In the genomic region with DNA sequence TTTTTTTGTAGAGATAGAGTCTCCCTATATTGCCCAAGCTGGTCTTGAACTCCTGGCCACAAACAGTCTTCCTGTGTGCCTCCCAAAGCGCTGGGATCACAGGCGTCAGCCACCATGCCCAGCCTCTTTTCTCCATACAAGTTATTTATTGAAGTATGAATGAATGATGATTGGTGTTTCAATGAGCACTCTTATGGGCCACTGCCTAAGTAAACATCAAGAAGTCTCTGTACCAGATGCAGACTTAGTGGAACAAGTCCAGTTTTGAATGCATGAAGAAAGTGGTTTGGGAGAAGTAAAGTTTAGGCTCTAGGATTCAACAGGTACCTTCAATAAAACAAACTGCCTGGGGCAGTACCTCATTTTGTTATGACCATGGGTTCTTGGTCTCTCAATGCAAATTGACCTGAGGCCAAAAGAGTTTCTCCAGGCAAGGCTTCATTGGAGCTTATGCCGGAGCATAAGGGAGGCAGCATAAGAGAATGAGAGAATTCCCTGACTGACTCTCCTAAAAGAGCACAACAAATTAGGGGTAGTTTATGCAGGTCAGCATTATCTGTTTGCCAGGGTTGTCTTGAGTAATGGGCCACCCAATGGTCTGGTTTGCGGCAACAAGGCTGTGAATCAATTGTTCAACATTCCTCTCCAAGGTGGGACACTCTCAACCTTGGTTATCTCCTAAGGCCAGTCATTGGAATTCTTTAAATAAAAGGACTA, we compare ENCODE assay signal across 8 cellular contexts. TPM values are rescaled to one million over a fixed set of nuclear protein-coding genes. Genes with fewer than 3 reads are reported as not detected.
A peak's percentile ranks its signal among the peaks of the same experiment; 100 is the strongest.
DNase-seq lines count a peak whose midpoint lies in the region; ATAC-seq lines count a peak whose summit lies in the region.

No MANE protein-coding gene starts in this region.

- H3K4me1 ChIP-seq in iPS-20b (ENCODE audit: insufficient read depth, low read length) (peaks cover 8% of the 10 kb centered on the region), subcutaneous abdominal adipose tissue (ENCODE audit: control insufficient read depth in 5 of 5, insufficient read depth in 5 of 5, low read length in 5 of 5) (peaks cover 4 to 33% (median 28%) of the 10 kb centered on the region in 5 donors)

- H3K4me3 Mint-ChIP-seq in activated CD4-positive, alpha-beta T cell treated with anti-CD3 and anti-CD28 coated beads for 36 hours, result peak overlapping the region; percentile 91
- peak overlapping the region; percentile 89 for H3K4me3 Mint-ChIP-seq in activated CD4-positive, alpha-beta memory T cell treated with anti-CD3 and anti-CD28 coated beads for 36 hours

- intact Hi-C loops in activated CD4-positive, alpha-beta T cell treated with anti-CD3 and anti-CD28 coated beads for 36 hours (cut with DNase I, micrococcal nuclease), result loop anchor here (1.0 to 2.0 kb wide), 6 partner anchors 19 to 94 kb away; partner anchors contain the start of genes CGRRF1 (in 2 of the 2), CNIH1 (in 2 of the 2) and CDKN3 (in 1 of the 2)
- intact Hi-C loops in activated CD4-positive, alpha-beta memory T cell treated with anti-CD3 and anti-CD28 coated beads for 36 hours (cut with micrococcal nuclease), result loop anchor here (1.0 to 2.0 kb wide), 3 partner anchors 49 to 283 kb away; partner anchors contain the start of gene CNIH1

- H3K27ac Mint-ChIP-seq in activated CD4-positive, alpha-beta T cell treated with anti-CD3 and anti-CD28 coated beads for 36 hours, result peak overlapping the region; percentile 96
- H3K27ac Mint-ChIP-seq in activated CD4-positive, alpha-beta memory T cell treated with anti-CD3 and anti-CD28 coated beads for 36 hours, result peak overlapping the region; percentile 90

- peaks cover 44% of the 10 kb centered on the region for H3K4me1 Mint-ChIP-seq in activated CD4-positive, alpha-beta T cell treated with anti-CD3 and anti-CD28 coated beads for 36 hours
- H3K4me1 Mint-ChIP-seq in activated CD4-positive, alpha-beta memory T cell treated with anti-CD3 and anti-CD28 coated beads for 36 hours (ENCODE audit: low read depth), result peaks cover 45% of the 10 kb centered on the region

- H3K36me3 Mint-ChIP-seq in activated CD4-positive, alpha-beta T cell treated with anti-CD3 and anti-CD28 coated beads for 36 hours (ENCODE audit: low read depth), result peaks cover 8% of the 10 kb centered on the region
- H3K36me3 Mint-ChIP-seq in activated CD4-positive, alpha-beta memory T cell treated with anti-CD3 and anti-CD28 coated beads for 36 hours, result peaks cover 2% of the 10 kb centered on the region

- POLR2A ChIA-PET in activated CD4-positive, alpha-beta T cell treated with anti-CD3 and anti-CD28 coated beads for 36 hours (lab: Charles Lee), result interaction anchor here (2.0 kb wide), 1 partner anchor 20 kb away, joined by 6 read pairs; the partner anchor contains the start of gene CGRRF1
- POLR2A ChIA-PET in activated CD4-positive, alpha-beta memory T cell treated with anti-CD3 and anti-CD28 coated beads for 36 hours (lab: Charles Lee), result interaction anchor here (1.2 kb wide), 1 partner anchor 92 kb away, joined by 3 read pairs; no protein-coding TSS in a partner anchor

- CTCF ChIA-PET in activated CD4-positive, alpha-beta T cell treated with anti-CD3 and anti-CD28 coated beads for 36 hours (lab: Charles Lee), result interaction anchor here (1.5 to 4.8 kb wide), 3 partner anchors 14 to 35 kb away, joined by 3 to 31 read pairs (median 5); partner anchors contain the start of gene CGRRF1
- CTCF ChIA-PET in activated CD4-positive, alpha-beta memory T cell treated with anti-CD3 and anti-CD28 coated beads for 36 hours (lab: Charles Lee), result interaction anchor here (0.7 to 5.3 kb wide), 4 partner anchors 18 to 578 kb away, joined by 3 to 30 read pairs (median 3); partner anchors contain the start of gene CGRRF1

- H3K9me3 ChIP-seq in iPS-20b (ENCODE audit: insufficient read depth, low read depth, low read length) (no peaks in the 10 kb centered on the region), subcutaneous abdominal adipose tissue (ENCODE audit: control insufficient read depth in 5 of 5, low read length in 5 of 5) (no peaks in the 10 kb centered on the region)

- no peaks in the 10 kb centered on the region for H3K27me3 Mint-ChIP-seq in activated CD4-positive, alpha-beta T cell treated with anti-CD3 and anti-CD28 coated beads for 36 hours
- no peaks in the 10 kb centered on the region for H3K27me3 Mint-ChIP-seq in activated CD4-positive, alpha-beta memory T cell treated with anti-CD3 and anti-CD28 coated beads for 36 hours

- H3K27me3 ChIP-seq in iPS-20b (ENCODE audit: insufficient read depth, low read length), result no peaks in the 10 kb centered on the region
- H3K27me3 ChIP-seq in subcutaneous abdominal adipose tissue (ENCODE audit: control insufficient read depth in 5 of 5, insufficient read depth in 4 of 5, low read length in 5 of 5), result no peaks in the 10 kb centered on the region

- H3K4me3 ChIP-seq in iPS-20b (ENCODE audit: low read length) (peak overlapping the region; percentile 85; the same call in 1 of the 2 replicates), subcutaneous abdominal adipose tissue (ENCODE audit: low read depth in 1 of 5, low read length in 5 of 5) (peak overlapping the region in 4 of 5 donors; percentile 78 to 95 (median 89))

- no peak for DNase-seq in activated CD4-positive, alpha-beta T cell treated with anti-CD3 and anti-CD28 coated beads for 36 hours
- no peak for DNase-seq in activated CD4-positive, alpha-beta T cell treated with anti-CD3 and anti-CD28 coated beads for 4 hours
- DNase-seq in activated CD4-positive, alpha-beta memory T cell treated with anti-CD3 and anti-CD28 coated beads for 36 hours, result no peak
- no peak for DNase-seq in cortex of kidney (lab: John Stamatoyannopoulos, UW)
- no peak for DNase-seq in NCI-H1417 treated with DMSO at 0.1 percent for 48 hours (lab: John Stamatoyannopoulos, UW)
- no peak for DNase-seq in cerebellar nuclear complex (lab: John Stamatoyannopoulos, UW)

- H3K9me3 Mint-ChIP-seq in activated CD4-positive, alpha-beta T cell treated with anti-CD3 and anti-CD28 coated beads for 36 hours (ENCODE audit: low read depth), result no peaks in the 10 kb centered on the region
- H3K9me3 Mint-ChIP-seq in activated CD4-positive, alpha-beta memory T cell treated with anti-CD3 and anti-CD28 coated beads for 36 hours, result no peaks in the 10 kb centered on the region

- no peaks in the 10 kb centered on the region for H3K36me3 ChIP-seq in iPS-20b (ENCODE audit: insufficient read depth, low read depth, low read length)
- H3K36me3 ChIP-seq in subcutaneous abdominal adipose tissue (ENCODE audit: control insufficient read depth in 5 of 5, insufficient read depth in 5 of 5, low read length in 5 of 5), result no peaks in the 10 kb centered on the region

- H3K27ac ChIP-seq in iPS-20b (ENCODE audit: low read length), result no peak overlapping the region
- no peak overlapping the region for H3K27ac ChIP-seq in subcutaneous abdominal adipose tissue (ENCODE audit: low read depth, low read length)

- H3K9ac ChIP-seq in iPS-20b (ENCODE audit: low read depth, low read length) (peak overlapping the region; percentile 95; the same call in 1 of the 2 replicates), subcutaneous abdominal adipose tissue (ENCODE audit: low read length in 5 of 5) (peak overlapping the region in 1 of 5 donors; percentile 64)

- no peak for ATAC-seq in activated CD4-positive, alpha-beta T cell treated with anti-CD3 and anti-CD28 coated beads for 36 hours

RNA-seq across cellular contexts. Expression of gene GMFB, which starts 1.1 kb away (rescaled TPM):
- total RNA-seq in activated CD4-positive, alpha-beta T cell treated with anti-CD3 and anti-CD28 coated beads for 36 hours, result 10 to 100 TPM; 28.9 to 37.3 TPM
- 10 to 100 TPM; 39.0 to 43.6 TPM for total RNA-seq in activated CD4-positive, alpha-beta memory T cell treated with anti-CD3 and anti-CD28 coated beads for 36 hours

RNA-seq across cellular contexts. Expression of gene CGRRF1, which starts 19.8 kb away (rescaled TPM):
- 10 to 100 TPM; 10.2 to 15.2 TPM for total RNA-seq in activated CD4-positive, alpha-beta T cell treated with anti-CD3 and anti-CD28 coated beads for 36 hours
- total RNA-seq in activated CD4-positive, alpha-beta memory T cell treated with anti-CD3 and anti-CD28 coated beads for 36 hours, result 10 to 100 TPM; 13.7 to 15.1 TPM

RNA-seq across cellular contexts. Expression of gene CNIH1, which starts 48.7 kb away (rescaled TPM):
- 100 to 1,000 TPM in 1 of 2 experiments, 10 to 100 TPM in 1; 86.6 to 109 TPM for total RNA-seq in activated CD4-positive, alpha-beta T cell treated with anti-CD3 and anti-CD28 coated beads for 36 hours
- 10 to 100 TPM; 84.2 to 89.9 TPM for total RNA-seq in activated CD4-positive, alpha-beta memory T cell treated with anti-CD3 and anti-CD28 coated beads for 36 hours
